In genomic region chr11:9858218-9858617, GRCh38 we compare ENCODE assay signal across 16 cellular contexts.
DNase-seq lines count a peak whose midpoint lies in the region; ATAC-seq, FAIRE-seq and TF ChIP-seq lines count a peak whose summit lies in the region.
"Had no signal": no experiment of that assay in that cellular context is flagged by ENCODE, and none has a peak within 500 bp of the region (broad histone marks: within the 10 kb centered on the region; RNA-seq: fewer than 3 reads in every experiment).

No MANE protein-coding gene starts in this region.

- H3K4me1 ChIP-seq in OCI-LY7 (ENCODE audit: insufficient read depth, low read length, poor library complexity, severe bottlenecking) (peaks cover 58% of the 10 kb centered on the region), endodermal cell (ENCODE audit: control insufficient read depth, insufficient read depth, low read length) (peaks cover 14% of the 10 kb centered on the region)
- H3K4me1 ChIP-seq: gastrocnemius medialis, parathyroid adenoma had no signal

- peak overlapping the region; percentile 56 for H3K4me3 Mint-ChIP-seq in activated naive CD4-positive, alpha-beta T cell treated with anti-CD3 and anti-CD28 coated beads, Interleukin-2, amount 50 U/mL, for 24 hours
- H3K4me3 Mint-ChIP-seq in endodermal cell (no peak overlapping the region), type B pancreatic cell (peak overlapping the region; percentile 65)
- H3K4me3 Mint-ChIP-seq: immature natural killer cell had no signal

- no peak overlapping the region for H3K9ac ChIP-seq in endodermal cell (ENCODE audit: extremely low read depth, low read length, poor library complexity, severe bottlenecking)
- H3K9ac ChIP-seq: parathyroid adenoma had no signal

- no peaks in the 10 kb centered on the region for H3K27me3 Mint-ChIP-seq in activated naive CD4-positive, alpha-beta T cell treated with anti-CD3 and anti-CD28 coated beads, Interleukin-2, amount 50 U/mL, for 24 hours
- no peaks in the 10 kb centered on the region for H3K27me3 Mint-ChIP-seq in endodermal cell (ENCODE audit: insufficient read depth)
- no peaks in the 10 kb centered on the region for H3K27me3 Mint-ChIP-seq in type B pancreatic cell

- TF ChIP-seq CTCF in OCI-LY7 (conservative IDR thresholded peaks at IDR 0.05; ENCODE audit: low read length) (no peak), endodermal cell (conservative IDR thresholded peaks at IDR 0.05) (no peak), type B pancreatic cell (conservative IDR thresholded peaks at IDR 0.05) (no peak)

- no peak for FAIRE-seq in GM12891 (lab: Jason Lieb, UNC)
- FAIRE-seq: HTR-8/SVneo had no signal

- TF ChIP-seq POLR2A in GM12891 (IDR thresholded peaks at IDR 0.05; ENCODE audit: low read depth, low read length) = no peak

- no peaks in the 10 kb centered on the region for H3K36me3 Mint-ChIP-seq in activated naive CD4-positive, alpha-beta T cell treated with anti-CD3 and anti-CD28 coated beads, Interleukin-2, amount 50 U/mL, for 24 hours
- H3K36me3 Mint-ChIP-seq in endodermal cell (ENCODE audit: low read depth) (no peaks in the 10 kb centered on the region), type B pancreatic cell (peaks cover 7% of the 10 kb centered on the region)

- H2AFZ ChIP-seq in OCI-LY7 (ENCODE audit: low read length) = peak overlapping the region; percentile 81
- H2AFZ ChIP-seq: parathyroid adenoma had no signal

- BruUV-seq in OCI-LY7 (replicated peaks; lab: Mats Ljungman, UMichigan) = no TSS peak

- no peaks in the 10 kb centered on the region for H3K9me3 Mint-ChIP-seq in activated naive CD4-positive, alpha-beta T cell treated with anti-CD3 and anti-CD28 coated beads, Interleukin-2, amount 50 U/mL, for 24 hours
- H3K9me3 Mint-ChIP-seq in endodermal cell = no peaks in the 10 kb centered on the region
- no peaks in the 10 kb centered on the region for H3K9me3 Mint-ChIP-seq in type B pancreatic cell
- H3K9me3 Mint-ChIP-seq: immature natural killer cell had no signal

- WGBS in endodermal cell (ENCODE audit: insufficient coverage in 1 of 2, insufficient read length in 1 of 2), 2 experiments = 66 to 67% methylated on average over 4 of the region's 4 CpGs

- DNase-seq in activated naive CD4-positive, alpha-beta T cell treated with anti-CD3 and anti-CD28 coated beads, Interleukin-2, amount 50 U/mL, for 16 hours = no peak
- no peak for DNase-seq in OCI-LY7 (ENCODE audit: low spot score)
- DNase-seq in endodermal cell = no peak
- DNase-seq in type B pancreatic cell (ENCODE audit: extremely low spot score, unreplicated experiment) = no peak
- no peak for DNase-seq in GM12891 (ENCODE audit: insufficient read length, low spot score)
- no peak for DNase-seq in NOMO-1 treated with dmso at 0.1 percent for 144 hours (lab: John Stamatoyannopoulos, UW; ENCODE audit: unreplicated experiment)
- DNase-seq: effector CD4-positive, alpha-beta T cell; gastrocnemius medialis; immature natural killer cell; midbrain; SIG-M5; trophoblast cell had no signal

- H3K36me3 ChIP-seq in OCI-LY7 (ENCODE audit: insufficient read depth, low read length) (0 out of 2 replicates have a peak, but pooled peaks cover 3% of the 10 kb centered on the region), endodermal cell (ENCODE audit: control insufficient read depth, insufficient read depth, low read length) (peaks cover 12% of the 10 kb centered on the region)

- no peaks in the 10 kb centered on the region for H3K79me2 ChIP-seq in OCI-LY7 (ENCODE audit: insufficient read depth, low read depth, low read length)
- H3K79me2 ChIP-seq: parathyroid adenoma had no signal

- ATAC-seq in GM19351 (IDR thresholded peaks at IDR 0.05; ENCODE audit: unreplicated experiment) = no peak
- ATAC-seq: gastrocnemius medialis had no signal

- peaks cover 35% of the 10 kb centered on the region for H3K4me1 Mint-ChIP-seq in activated naive CD4-positive, alpha-beta T cell treated with anti-CD3 and anti-CD28 coated beads, Interleukin-2, amount 50 U/mL, for 24 hours
- H3K4me1 Mint-ChIP-seq in endodermal cell (peaks cover 34% of the 10 kb centered on the region), type B pancreatic cell (ENCODE audit: unreplicated experiment) (peaks cover 42% of the 10 kb centered on the region)

- H3K27ac Mint-ChIP-seq in activated naive CD4-positive, alpha-beta T cell treated with anti-CD3 and anti-CD28 coated beads, Interleukin-2, amount 50 U/mL, for 24 hours = no peak overlapping the region
- H3K27ac Mint-ChIP-seq in endodermal cell (peak overlapping the region; percentile 65), type B pancreatic cell (no peak overlapping the region)
- H3K27ac Mint-ChIP-seq: immature natural killer cell had no signal

- H3K27me3 ChIP-seq in endodermal cell (ENCODE audit: control insufficient read depth, insufficient read depth, low read length, poor library complexity, severe bottlenecking) = no peaks in the 10 kb centered on the region
- H3K27me3 ChIP-seq: gastrocnemius medialis had no signal

- CTCF ChIA-PET in OCI-LY7 (lab: Charles Lee; ENCODE audit: unreplicated experiment) = no interaction called here

- H3K4me2 ChIP-seq in OCI-LY7 (ENCODE audit: low read length) = peak overlapping the region; percentile 68

- intact Hi-C loops in OCI-LY7 (cut with micrococcal nuclease; ENCODE audit: unreplicated experiment) = no loop called here

- H3K9me2 ChIP-seq in OCI-LY7 (ENCODE audit: insufficient read depth, low read length) = no peaks in the 10 kb centered on the region

- no peak overlapping the region for H3K4me3 ChIP-seq in OCI-LY7 (ENCODE audit: low read depth, low read length, poor library complexity, severe bottlenecking)
- peak overlapping the region; percentile 11 for H3K4me3 ChIP-seq in endodermal cell (ENCODE audit: low read length)
- H3K4me3 ChIP-seq: gastrocnemius medialis had no signal

- H4K20me1 ChIP-seq in OCI-LY7 (ENCODE audit: insufficient read depth, low read length) = no peaks in the 10 kb centered on the region

- H3K27ac ChIP-seq in OCI-LY7 (ENCODE audit: low read depth, low read length, poor library complexity, severe bottlenecking) (peak overlapping the region; percentile 30), endodermal cell (ENCODE audit: low read depth, low read length) (no peak overlapping the region)
- H3K27ac ChIP-seq: gastrocnemius medialis, parathyroid adenoma had no signal

- POLR2A ChIA-PET in OCI-LY7 (lab: Charles Lee) = interaction anchor here (0.6 to 2.7 kb wide), 4 partner anchors 11 to 357 kb away, joined by 3 to 10 read pairs (median 3); no protein-coding TSS in a partner anchor

- H3K9me3 ChIP-seq in OCI-LY7 (ENCODE audit: low read length) = no peaks in the 10 kb centered on the region
- no peaks in the 10 kb centered on the region for H3K9me3 ChIP-seq in endodermal cell (ENCODE audit: control insufficient read depth, low read length)
- H3K9me3 ChIP-seq: gastrocnemius medialis had no signal

TF ChIP-seq in GM12891, 5 proteins besides CTCF, POLR2A, EP300 and RAD21:
- TF ChIP-seq POU2F2 (IDR thresholded peaks at IDR 0.05; ENCODE audit: low read depth, low read length) = no peak
- no peak for TF ChIP-seq SPI1 (IDR thresholded peaks at IDR 0.05; ENCODE audit: low read depth, low read length)
- TF ChIP-seq POLR2AphosphoS5 (IDR thresholded peaks at IDR 0.05; ENCODE audit: low read depth, low read length) = no peak
- TF ChIP-seq PAX5 (IDR thresholded peaks at IDR 0.05; ENCODE audit: insufficient read depth, low read length, severe bottlenecking) = no peak
- TF ChIP-seq TAF1 (IDR thresholded peaks at IDR 0.05; ENCODE audit: low read depth, low read length) = no peak
